In genomic region chr3:53199834-53200233, GRCh38 we compare ENCODE assay signal across 22 cellular contexts. TPM values are rescaled to one million over a fixed set of nuclear protein-coding genes. Genes with fewer than 3 reads are reported as not detected.
DNase-seq lines count a peak whose midpoint lies in the region; ATAC-seq, FAIRE-seq and TF ChIP-seq lines count a peak whose summit lies in the region.
"Had no signal": no experiment of that assay in that cellular context is flagged by ENCODE, and none has a peak within 500 bp of the region (broad histone marks: within the 10 kb centered on the region; RNA-seq: fewer than 3 reads in every experiment).

No MANE protein-coding gene starts in this region.

- TF ChIP-seq POLR2A in GM12891 (IDR thresholded peaks at IDR 0.05; ENCODE audit: low read depth, low read length): no peak

- H3K4me1 Mint-ChIP-seq in activated T-cell treated with anti-CD3 and anti-CD28 coated beads, Interleukin-2, amount 50 U/mL, for 24 hours (ENCODE audit: low read depth): peaks cover 11% of the 10 kb centered on the region
- H3K4me1 Mint-ChIP-seq in mesothelial cell of epicardium: peaks cover 5% of the 10 kb centered on the region

- FAIRE-seq in GM12891 (lab: Jason Lieb, UNC): peak; percentile 26
- FAIRE-seq in HTR-8/SVneo (lab: Jason Lieb, UNC): no peak
- FAIRE-seq: A549, kidney, RCC 7860 had no signal

- peak; percentile 2 for DNase-seq in NCI-H748 (lab: John Stamatoyannopoulos, UW; ENCODE audit: unreplicated experiment)
- no peak for DNase-seq in NCI-H748 treated with DMSO at 0.1 percent for 48 hours (lab: John Stamatoyannopoulos, UW)
- no peak for DNase-seq in GM12891 (ENCODE audit: insufficient read length, low spot score)
- DNase-seq in RPMI8226: peak; percentile 35
- DNase-seq in foreskin keratinocyte: no peak
- DNase-seq in activated T-cell treated with anti-CD3 and anti-CD28 coated beads, Interleukin-2, amount 50 U/mL, for 24 hours: no peak
- DNase-seq in HTR-8/SVneo (ENCODE audit: insufficient read length, low spot score): no peak
- DNase-seq in mesothelial cell of epicardium (ENCODE audit: low spot score in 2 of 2, unreplicated experiment in 2 of 2): no peak
- DNase-seq: activated gamma-delta T cell; aorta; CD4-positive, alpha-beta T cell; Kasumi-1; kidney; NCI-H510A treated with DMSO at 0.1 percent for 48 hours; retina; T-helper 1 cell had no signal

- TF ChIP-seq CTCF in foreskin keratinocyte (conservative IDR thresholded peaks at IDR 0.05): peak; percentile 50
- no peak for TF ChIP-seq CTCF in mesothelial cell of epicardium (IDR thresholded peaks at IDR 0.05; ENCODE audit: unreplicated experiment)

- ATAC-seq in foreskin keratinocyte: no peak
- ATAC-seq: esophagus mucosa, WTC11 had no signal

- no peaks in the 10 kb centered on the region for H3K27me3 ChIP-seq in foreskin keratinocyte
- H3K27me3 ChIP-seq: vagina had no signal

- H3K27me3 Mint-ChIP-seq in activated T-cell treated with anti-CD3 and anti-CD28 coated beads, Interleukin-2, amount 50 U/mL, for 24 hours: no peaks in the 10 kb centered on the region
- peaks cover 20% of the 10 kb centered on the region for H3K27me3 Mint-ChIP-seq in mesothelial cell of epicardium (ENCODE audit: low read depth)
- H3K27me3 Mint-ChIP-seq: CD4-positive, alpha-beta T cell had no signal

- H3K4me1 ChIP-seq in foreskin keratinocyte: no peaks in the 10 kb centered on the region
- H3K4me1 ChIP-seq: vagina had no signal

- H3K36me3 Mint-ChIP-seq in activated T-cell treated with anti-CD3 and anti-CD28 coated beads, Interleukin-2, amount 50 U/mL, for 24 hours (ENCODE audit: low read depth): no peaks in the 10 kb centered on the region
- H3K36me3 Mint-ChIP-seq in mesothelial cell of epicardium: no peaks in the 10 kb centered on the region
- H3K36me3 Mint-ChIP-seq: WTC11 had no signal

- H3K27ac ChIP-seq in foreskin keratinocyte: no peak overlapping the region
- H3K27ac ChIP-seq: A549, vagina had no signal

- no peak overlapping the region for H3K27ac Mint-ChIP-seq in activated T-cell treated with anti-CD3 and anti-CD28 coated beads, Interleukin-2, amount 50 U/mL, for 24 hours
- H3K27ac Mint-ChIP-seq in mesothelial cell of epicardium: no peak overlapping the region
- H3K27ac Mint-ChIP-seq: CD4-positive, alpha-beta T cell; WTC11 had no signal

- no peak overlapping the region for H3K4me3 Mint-ChIP-seq in activated T-cell treated with anti-CD3 and anti-CD28 coated beads, Interleukin-2, amount 50 U/mL, for 24 hours
- H3K4me3 Mint-ChIP-seq in mesothelial cell of epicardium: no peak overlapping the region
- H3K4me3 Mint-ChIP-seq: CD4-positive, alpha-beta T cell; WTC11 had no signal

- H3K9me3 Mint-ChIP-seq in activated T-cell treated with anti-CD3 and anti-CD28 coated beads, Interleukin-2, amount 50 U/mL, for 24 hours: no peaks in the 10 kb centered on the region
- no peaks in the 10 kb centered on the region for H3K9me3 Mint-ChIP-seq in mesothelial cell of epicardium
- H3K9me3 Mint-ChIP-seq: CD4-positive, alpha-beta T cell had no signal

TF ChIP-seq in GM12891, 5 proteins besides CTCF, POLR2A, EP300 and RAD21:
- TF ChIP-seq TAF1 (IDR thresholded peaks at IDR 0.05; ENCODE audit: low read depth, low read length): no peak
- TF ChIP-seq SPI1 (IDR thresholded peaks at IDR 0.05; ENCODE audit: low read depth, low read length): no peak
- TF ChIP-seq POU2F2 (IDR thresholded peaks at IDR 0.05; ENCODE audit: low read depth, low read length): no peak
- TF ChIP-seq PAX5 (IDR thresholded peaks at IDR 0.05; ENCODE audit: insufficient read depth, low read length, severe bottlenecking): no peak
- TF ChIP-seq POLR2AphosphoS5 (IDR thresholded peaks at IDR 0.05; ENCODE audit: low read depth, low read length): no peak

RNA-seq across cellular contexts. Expression of gene PRKCD, which starts 38.8 kb away (rescaled TPM):
- 47.7 TPM for polyA plus RNA-seq in GM12891 (2012; ENCODE audit: low read depth, missing spikeins)
- total RNA-seq in foreskin keratinocyte (10.1 and 12.4 TPM in 2 replicates), mesothelial cell of epicardium (15.2 to 17.0 TPM (median 16.1 TPM) in 3 replicates)
- polyA plus RNA-seq in foreskin keratinocyte: 17.9 and 18.2 TPM in 2 replicates
- polyA plus RNA-seq: neural cell had no signal

RNA-seq across cellular contexts. Expression of gene TKT, which starts 56.0 kb away (rescaled TPM):
- 189 TPM for polyA plus RNA-seq in GM12891 (2012; ENCODE audit: low read depth, missing spikeins)
- total RNA-seq in foreskin keratinocyte (537 and 542 TPM in 2 replicates), mesothelial cell of epicardium (181 to 185 TPM (median 181 TPM) in 3 replicates)
- 588 and 603 TPM in 2 replicates for polyA plus RNA-seq in foreskin keratinocyte

Comparison
In these comparisons a context has a peak if more than half of its experiments do, and no peak if none do; other contexts are left out.
1. DNase-seq: peak in NCI-H748 (single experiment) and RPMI8226 (single experiment); none in NCI-H748 treated with DMSO at 0.1 percent for 48 hours (single experiment), GM12891 (single experiment), foreskin keratinocyte (0 of 2), activated T-cell treated with anti-CD3 and anti-CD28 coated beads, Interleukin-2, amount 50 U/mL, for 24 hours (single experiment), HTR-8/SVneo (single experiment) and mesothelial cell of epicardium (0 of 2).